Comparison of ENCODE assay signal across 19 cellular contexts in the genomic region with DNA sequence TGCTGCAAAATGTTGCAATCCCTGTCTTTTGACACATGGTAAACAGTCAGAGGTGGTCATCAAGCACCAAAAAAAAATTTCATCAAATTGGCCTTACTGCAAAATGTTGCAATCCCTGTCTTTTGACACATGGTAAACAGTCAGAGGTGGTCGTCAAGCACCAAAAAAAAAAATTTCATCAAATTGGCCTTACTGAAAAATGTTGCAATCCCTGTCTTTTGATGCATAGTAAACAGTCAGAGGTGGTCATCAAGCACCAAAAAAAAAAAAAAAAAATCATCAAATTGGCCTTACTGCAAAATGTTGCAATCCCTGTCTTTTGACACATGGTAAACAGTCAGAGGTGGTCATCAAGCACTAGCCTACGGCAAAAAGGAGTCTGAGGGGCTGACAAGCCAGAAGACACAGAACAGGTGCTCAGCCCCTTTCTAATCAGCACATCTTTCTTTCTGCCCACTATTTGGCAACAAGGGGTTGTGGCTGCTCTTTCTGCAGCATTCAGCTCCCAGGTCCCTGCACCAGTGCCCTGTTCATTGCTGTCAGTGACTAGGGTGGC.
DNase-seq lines count a peak whose midpoint lies in the region; ATAC-seq, FAIRE-seq and TF ChIP-seq lines count a peak whose summit lies in the region.
"Had no signal": no experiment of that assay in that cellular context is flagged by ENCODE, and none has a peak within 500 bp of the region (broad histone marks: within the 10 kb centered on the region; RNA-seq: fewer than 3 reads in every experiment).

No MANE protein-coding gene starts in this region.

- POLR2A ChIA-PET in HepG2 (lab: Yijun Ruan, JAX) (no interaction called here), PC-3 (lab: Charles Lee; ENCODE audit: unreplicated experiment) (no interaction called here)

- no peak for TF ChIP-seq EP300 in HepG2 (IDR thresholded peaks at IDR 0.05; ENCODE audit: low read depth in 2 of 2, low read length in 2 of 2)
- no peak for TF ChIP-seq EP300 in HepG2 (CRISPR knock-in tag; IDR thresholded peaks at IDR 0.05; ENCODE audit: borderline replicate concordance)

- no TSS peak for BruUV-seq in HepG2 (replicated peaks; lab: Mats Ljungman, UMichigan)
- no TSS peak for BruUV-seq in PC-3 (replicated peaks; lab: Mats Ljungman, UMichigan)

- H3K36me3 ChIP-seq in liver (ENCODE audit: control insufficient read depth in 4 of 4, insufficient read depth in 3 of 4, low read depth in 1 of 4, low read length in 3 of 4) = no peaks in the 10 kb centered on the region
- H3K36me3 ChIP-seq in HepG2 (replicated peaks in 1 of 2; ENCODE audit: control insufficient read depth in 1 of 2, insufficient read depth in 2 of 2, low read length in 2 of 2) = no peaks in the 10 kb centered on the region
- no peaks in the 10 kb centered on the region for H3K36me3 ChIP-seq in adipocyte (ENCODE audit: control insufficient read depth, insufficient read depth, low read length, severe bottlenecking)
- H3K36me3 ChIP-seq in PC-3 (ENCODE audit: low read depth, low read length) = no peaks in the 10 kb centered on the region

- H3K27ac ChIP-seq in liver (ENCODE audit: low read depth in 1 of 2, low read length in 2 of 2) (peak overlapping the region; percentile 81 to 86), HepG2 (ENCODE audit: extremely low read length, insufficient read depth, low read length) (no peak overlapping the region), PC-3 (ENCODE audit: low read length) (no peak overlapping the region)
- H3K27ac ChIP-seq: HL-60 had no signal

- TF ChIP-seq POLR2A in HepG2 (IDR thresholded peaks at IDR 0.05; ENCODE audit: insufficient read depth in 1 of 2, low read depth in 2 of 2, low read length in 2 of 2) = no peak

- DNase-seq in HepG2 (ENCODE audit: low spot score) = no peak
- DNase-seq in adipocyte (ENCODE audit: low read depth) = peak; percentile 42
- DNase-seq in renal cortical epithelial cell (ENCODE audit: low read depth) = peak; percentile 74
- no peak for DNase-seq in PC-3
- DNase-seq: CD8-positive, alpha-beta T cell; COR-L47; DMS153; DMS79 treated with DMSO at 0.1 percent for 48 hours; EL had no signal

- H3K9ac ChIP-seq in liver (ENCODE audit: low read depth in 1 of 2, low read length in 2 of 2) (no peak overlapping the region), HepG2 (ENCODE audit: insufficient read depth, low read depth, low read length) (no peak overlapping the region), adipocyte (ENCODE audit: low read length) (no peak overlapping the region), PC-3 (ENCODE audit: low read length) (no peak overlapping the region)

- no peaks in the 10 kb centered on the region for H3K9me2 ChIP-seq in PC-3 (replicated peaks; ENCODE audit: low read length)

- H3F3A ChIP-seq in PC-3 (ENCODE audit: low read length, unreplicated experiment) = no peaks in the 10 kb centered on the region

- peaks cover 8 to 34% (median 28%) of the 10 kb centered on the region in 4 donors for H3K4me1 ChIP-seq in liver (ENCODE audit: control insufficient read depth in 4 of 4, insufficient read depth in 4 of 4, low read length in 3 of 4)
- no peaks in the 10 kb centered on the region for H3K4me1 ChIP-seq in HepG2 (ENCODE audit: insufficient read depth, low read length)
- no peaks in the 10 kb centered on the region for H3K4me1 ChIP-seq in adipocyte (ENCODE audit: control insufficient read depth, insufficient read depth, low read length)
- H3K4me1 ChIP-seq in PC-3 (ENCODE audit: insufficient read depth, low read length) = no peaks in the 10 kb centered on the region

- H3K4me2 ChIP-seq in HepG2 (ENCODE audit: low read depth, low read length) (no peak overlapping the region), PC-3 (ENCODE audit: low read length) (no peak overlapping the region)

- H3K9me3 ChIP-seq in liver (ENCODE audit: control insufficient read depth in 4 of 4, low read length in 3 of 4) = no peaks in the 10 kb centered on the region
- no peaks in the 10 kb centered on the region for H3K9me3 ChIP-seq in HepG2 (ENCODE audit: low read length)
- no peaks in the 10 kb centered on the region for H3K9me3 ChIP-seq in adipocyte (ENCODE audit: control insufficient read depth, low read length)
- no peaks in the 10 kb centered on the region for H3K9me3 ChIP-seq in PC-3 (ENCODE audit: low read length)

- TF ChIP-seq RAD21 in liver (IDR thresholded peaks at IDR 0.05) (peak in 1 of 2 donors; percentile 48), HepG2 (CRISPR knock-in tag; IDR thresholded peaks at IDR 0.05) (no peak)

- no peak overlapping the region for H3K4me3 ChIP-seq in liver (ENCODE audit: low read depth in 1 of 3, low read length in 3 of 3)
- H3K4me3 ChIP-seq in HepG2 (replicated peaks in 1 of 3; ENCODE audit: insufficient read depth in 1 of 3, low read depth in 2 of 3, low read length in 3 of 3) = no peak overlapping the region
- H3K4me3 ChIP-seq in adipocyte (ENCODE audit: low read length) = no peak overlapping the region
- no peak overlapping the region for H3K4me3 ChIP-seq in PC-3 (ENCODE audit: low read length)

- FAIRE-seq in HepG2 (lab: Jason Lieb, UNC) = no peak
- FAIRE-seq: D721Med, G401.6, GM12891, GM19239, H54 had no signal

- H3K27me3 ChIP-seq in liver (ENCODE audit: control insufficient read depth in 4 of 4, insufficient read depth in 4 of 4, low read length in 3 of 4) (no peaks in the 10 kb centered on the region), HepG2 (ENCODE audit: control insufficient read depth in 1 of 2, insufficient read depth in 2 of 2, low read length in 2 of 2) (no peaks in the 10 kb centered on the region; a peak in 1 of 5 replicates), adipocyte (replicated peaks; ENCODE audit: control insufficient read depth, insufficient read depth, low read length) (peaks cover 10% of the 10 kb centered on the region), PC-3 (ENCODE audit: low read length) (peaks cover 28% of the 10 kb centered on the region)

- CTCF ChIA-PET in HepG2 (lab: Yijun Ruan, JAX; ENCODE audit: low intra/inter-chr PET ratio, low total read pairs) = no interaction called here
- CTCF ChIA-PET in PC-3 (lab: Charles Lee) = no interaction called here

- no peak overlapping the region for H2AFZ ChIP-seq in HepG2 (ENCODE audit: low read length)
- H2AFZ ChIP-seq in PC-3 (ENCODE audit: low read length) = no peak overlapping the region

- H3K79me2 ChIP-seq in HepG2 (ENCODE audit: insufficient read depth, low read length) (no peaks in the 10 kb centered on the region), PC-3 (ENCODE audit: low read length) (no peaks in the 10 kb centered on the region)

- 27% methylated on average over 2 of the region's 2 CpGs for WGBS in liver
- 0% methylated on average over 2 of the region's 2 CpGs for WGBS in HepG2 (ENCODE audit: low lambda C conversion rate)

- ATAC-seq in HepG2 = no peak
- no peak for ATAC-seq in GM21381 (IDR thresholded peaks at IDR 0.05; ENCODE audit: unreplicated experiment)
- ATAC-seq in PC-3 = no peak
- no peak for ATAC-seq in GM18867 (IDR thresholded peaks at IDR 0.05; ENCODE audit: unreplicated experiment)
- ATAC-seq: CD8-positive, alpha-beta T cell; HCT116 had no signal

- H4K20me1 ChIP-seq in HepG2 (ENCODE audit: insufficient read depth, low read length) (no peaks in the 10 kb centered on the region), PC-3 (ENCODE audit: low read length) (no peaks in the 10 kb centered on the region)

- intact Hi-C loops in HepG2 (cut with micrococcal nuclease; ENCODE audit: unreplicated experiment) (no loop called here), PC-3 (cut with micrococcal nuclease) (no loop called here)

- in situ Hi-C loops in HepG2 (cut with HindIII; ENCODE audit: extremely low pct_ligation_motif_present, low pct_unique_long_range_greater_than_20kb) = no loop called here

- TF ChIP-seq CTCF in liver (IDR thresholded peaks at IDR 0.05; ENCODE audit: low read depth, low read length, missing input control) (no peak), HepG2 (CRISPR knock-in tag; IDR thresholded peaks at IDR 0.05) (no peak), PC-3 (conservative IDR thresholded peaks at IDR 0.05; ENCODE audit: low read depth, low read length) (no peak)

TF ChIP-seq in liver, 16 proteins besides CTCF, POLR2A, EP300 and RAD21 (continues in another document):
- TF ChIP-seq, protein P1, sequence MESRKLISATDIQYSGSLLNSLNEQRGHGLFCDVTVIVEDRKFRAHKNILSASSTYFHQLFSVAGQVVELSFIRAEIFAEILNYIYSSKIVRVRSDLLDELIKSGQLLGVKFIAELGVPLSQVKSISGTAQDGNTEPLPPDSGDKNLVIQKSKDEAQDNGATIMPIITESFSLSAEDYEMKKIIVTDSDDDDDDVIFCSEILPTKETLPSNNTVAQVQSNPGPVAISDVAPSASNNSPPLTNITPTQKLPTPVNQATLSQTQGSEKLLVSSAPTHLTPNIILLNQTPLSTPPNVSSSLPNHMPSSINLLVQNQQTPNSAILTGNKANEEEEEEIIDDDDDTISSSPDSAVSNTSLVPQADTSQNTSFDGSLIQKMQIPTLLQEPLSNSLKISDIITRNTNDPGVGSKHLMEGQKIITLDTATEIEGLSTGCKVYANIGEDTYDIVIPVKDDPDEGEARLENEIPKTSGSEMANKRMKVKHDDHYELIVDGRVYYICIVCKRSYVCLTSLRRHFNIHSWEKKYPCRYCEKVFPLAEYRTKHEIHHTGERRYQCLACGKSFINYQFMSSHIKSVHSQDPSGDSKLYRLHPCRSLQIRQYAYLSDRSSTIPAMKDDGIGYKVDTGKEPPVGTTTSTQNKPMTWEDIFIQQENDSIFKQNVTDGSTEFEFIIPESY (IDR thresholded peaks at IDR 0.05) = peak; percentile 76
- peak; percentile 50 to 77 for TF ChIP-seq HNF4A (conservative IDR thresholded peaks at IDR 0.05)
- TF ChIP-seq NR2F2 (IDR thresholded peaks at IDR 0.05) = no peak
- peak in 1 of 2 donors; percentile 59 for TF ChIP-seq EGR1 (IDR thresholded peaks at IDR 0.05; ENCODE audit: low read depth in 2 of 2)

TF ChIP-seq in HepG2, 621 proteins besides CTCF, POLR2A, EP300 and RAD21 (continues in another document):
- TF ChIP-seq ERF (CRISPR knock-in tag; IDR thresholded peaks at IDR 0.05) (no peak), TCF12 (IDR thresholded peaks at IDR 0.05) (no peak), TCF12 (CRISPR knock-in tag; IDR thresholded peaks at IDR 0.05) (no peak), ZSCAN21 (CRISPR knock-in tag; IDR thresholded peaks at IDR 0.05; ENCODE audit: borderline replicate concordance) (no peak), ZNF460 (CRISPR knock-in tag; IDR thresholded peaks at IDR 0.05; ENCODE audit: borderline replicate concordance) (no peak), MZF1 (CRISPR knock-in tag; IDR thresholded peaks at IDR 0.05; ENCODE audit: borderline replicate concordance) (no peak)

Comparison
In these comparisons a context has a peak if more than half of its experiments do, and no peak if none do; other contexts are left out.
1. H3K27ac ChIP-seq: peak in liver (2 of 2); none in HepG2 (single experiment) and PC-3 (single experiment).
2. DNase-seq: peak in adipocyte (single experiment) and renal cortical epithelial cell (single experiment); none in HepG2 (single experiment) and PC-3 (single experiment).